Comparison of ENCODE assay signal across 1 cellular context in the genomic region with DNA sequence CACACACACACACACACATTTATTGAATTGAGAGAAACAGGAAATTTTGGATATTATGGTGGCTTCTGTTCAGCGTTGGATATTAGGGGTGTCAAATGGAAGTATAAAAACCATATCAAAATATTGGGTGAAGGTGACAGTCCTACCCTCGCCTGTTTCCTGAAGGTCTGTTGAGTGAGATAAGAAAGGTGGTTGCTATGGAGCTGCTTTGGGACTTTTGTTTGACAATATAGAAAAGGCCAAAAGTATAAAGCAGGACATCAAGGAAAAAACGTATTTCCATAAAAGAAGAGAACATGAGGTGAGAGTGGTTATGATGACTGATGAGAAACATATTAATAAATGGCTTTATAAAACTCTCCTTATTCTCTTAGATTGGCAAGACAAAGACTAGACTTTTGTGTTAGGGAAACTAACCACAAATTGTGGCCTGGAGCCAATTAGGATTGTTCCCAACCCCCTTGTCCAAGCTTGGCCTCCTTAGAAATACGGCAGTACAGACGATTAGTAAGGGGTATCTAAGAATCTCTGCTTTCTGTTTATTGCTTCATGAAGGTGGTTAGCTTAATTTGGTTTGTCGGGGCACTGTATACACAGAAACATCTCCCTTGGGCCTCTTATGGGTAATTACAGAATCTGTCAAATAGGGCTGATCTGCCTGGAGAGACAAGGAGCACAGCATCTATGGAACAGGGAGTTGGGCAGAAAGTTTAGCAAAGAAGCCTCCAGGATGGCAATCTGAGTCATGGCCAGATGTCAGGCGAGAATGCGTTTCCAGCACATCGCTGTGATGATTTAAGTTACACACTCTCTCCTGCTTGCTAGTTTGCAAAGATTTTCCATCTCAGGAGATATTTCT.
TF ChIP-seq lines count a peak whose summit lies in the region.

No MANE protein-coding gene starts in this region.

TF ChIP-seq in GM23338, 12 proteins besides CTCF, POLR2A, EP300 and RAD21 (continued from another document):
- TF ChIP-seq, protein P1, sequence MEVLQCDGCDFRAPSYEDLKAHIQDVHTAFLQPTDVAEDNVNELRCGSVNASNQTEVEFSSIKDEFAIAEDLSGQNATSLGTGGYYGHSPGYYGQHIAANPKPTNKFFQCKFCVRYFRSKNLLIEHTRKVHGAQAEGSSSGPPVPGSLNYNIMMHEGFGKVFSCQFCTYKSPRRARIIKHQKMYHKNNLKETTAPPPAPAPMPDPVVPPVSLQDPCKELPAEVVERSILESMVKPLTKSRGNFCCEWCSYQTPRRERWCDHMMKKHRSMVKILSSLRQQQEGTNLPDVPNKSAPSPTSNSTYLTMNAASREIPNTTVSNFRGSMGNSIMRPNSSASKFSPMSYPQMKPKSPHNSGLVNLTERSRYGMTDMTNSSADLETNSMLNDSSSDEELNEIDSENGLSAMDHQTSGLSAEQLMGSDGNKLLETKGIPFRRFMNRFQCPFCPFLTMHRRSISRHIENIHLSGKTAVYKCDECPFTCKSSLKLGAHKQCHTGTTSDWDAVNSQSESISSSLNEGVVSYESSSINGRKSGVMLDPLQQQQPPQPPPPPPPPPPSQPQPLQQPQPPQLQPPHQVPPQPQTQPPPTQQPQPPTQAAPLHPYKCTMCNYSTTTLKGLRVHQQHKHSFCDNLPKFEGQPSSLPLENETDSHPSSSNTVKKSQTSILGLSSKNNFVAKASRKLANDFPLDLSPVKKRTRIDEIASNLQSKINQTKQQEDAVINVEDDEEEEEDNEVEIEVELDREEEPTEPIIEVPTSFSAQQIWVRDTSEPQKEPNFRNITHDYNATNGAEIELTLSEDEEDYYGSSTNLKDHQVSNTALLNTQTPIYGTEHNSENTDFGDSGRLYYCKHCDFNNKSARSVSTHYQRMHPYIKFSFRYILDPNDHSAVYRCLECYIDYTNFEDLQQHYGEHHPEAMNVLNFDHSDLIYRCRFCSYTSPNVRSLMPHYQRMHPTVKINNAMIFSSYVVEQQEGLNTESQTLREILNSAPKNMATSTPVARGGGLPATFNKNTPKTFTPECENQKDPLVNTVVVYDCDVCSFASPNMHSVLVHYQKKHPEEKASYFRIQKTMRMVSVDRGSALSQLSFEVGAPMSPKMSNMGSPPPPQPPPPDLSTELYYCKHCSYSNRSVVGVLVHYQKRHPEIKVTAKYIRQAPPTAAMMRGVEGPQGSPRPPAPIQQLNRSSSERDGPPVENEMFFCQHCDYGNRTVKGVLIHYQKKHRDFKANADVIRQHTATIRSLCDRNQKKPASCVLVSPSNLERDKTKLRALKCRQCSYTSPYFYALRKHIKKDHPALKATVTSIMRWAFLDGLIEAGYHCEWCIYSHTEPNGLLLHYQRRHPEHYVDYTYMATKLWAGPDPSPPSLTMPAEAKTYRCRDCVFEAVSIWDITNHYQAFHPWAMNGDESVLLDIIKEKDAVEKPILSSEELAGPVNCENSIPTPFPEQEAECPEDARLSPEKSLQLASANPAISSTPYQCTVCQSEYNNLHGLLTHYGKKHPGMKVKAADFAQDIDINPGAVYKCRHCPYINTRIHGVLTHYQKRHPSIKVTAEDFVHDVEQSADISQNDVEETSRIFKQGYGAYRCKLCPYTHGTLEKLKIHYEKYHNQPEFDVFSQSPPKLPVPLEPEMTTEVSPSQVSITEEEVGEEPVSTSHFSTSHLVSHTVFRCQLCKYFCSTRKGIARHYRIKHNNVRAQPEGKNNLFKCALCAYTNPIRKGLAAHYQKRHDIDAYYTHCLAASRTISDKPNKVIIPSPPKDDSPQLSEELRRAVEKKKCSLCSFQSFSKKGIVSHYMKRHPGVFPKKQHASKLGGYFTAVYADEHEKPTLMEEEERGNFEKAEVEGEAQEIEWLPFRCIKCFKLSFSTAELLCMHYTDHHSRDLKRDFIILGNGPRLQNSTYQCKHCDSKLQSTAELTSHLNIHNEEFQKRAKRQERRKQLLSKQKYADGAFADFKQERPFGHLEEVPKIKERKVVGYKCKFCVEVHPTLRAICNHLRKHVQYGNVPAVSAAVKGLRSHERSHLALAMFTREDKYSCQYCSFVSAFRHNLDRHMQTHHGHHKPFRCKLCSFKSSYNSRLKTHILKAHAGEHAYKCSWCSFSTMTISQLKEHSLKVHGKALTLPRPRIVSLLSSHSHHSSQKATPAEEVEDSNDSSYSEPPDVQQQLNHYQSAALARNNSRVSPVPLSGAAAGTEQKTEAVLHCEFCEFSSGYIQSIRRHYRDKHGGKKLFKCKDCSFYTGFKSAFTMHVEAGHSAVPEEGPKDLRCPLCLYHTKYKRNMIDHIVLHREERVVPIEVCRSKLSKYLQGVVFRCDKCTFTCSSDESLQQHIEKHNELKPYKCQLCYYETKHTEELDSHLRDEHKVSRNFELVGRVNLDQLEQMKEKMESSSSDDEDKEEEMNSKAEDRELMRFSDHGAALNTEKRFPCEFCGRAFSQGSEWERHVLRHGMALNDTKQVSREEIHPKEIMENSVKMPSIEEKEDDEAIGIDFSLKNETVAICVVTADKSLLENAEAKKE (CRISPR knock-in tag; IDR thresholded peaks at IDR 0.05) = no peak
- TF ChIP-seq, protein P2, sequence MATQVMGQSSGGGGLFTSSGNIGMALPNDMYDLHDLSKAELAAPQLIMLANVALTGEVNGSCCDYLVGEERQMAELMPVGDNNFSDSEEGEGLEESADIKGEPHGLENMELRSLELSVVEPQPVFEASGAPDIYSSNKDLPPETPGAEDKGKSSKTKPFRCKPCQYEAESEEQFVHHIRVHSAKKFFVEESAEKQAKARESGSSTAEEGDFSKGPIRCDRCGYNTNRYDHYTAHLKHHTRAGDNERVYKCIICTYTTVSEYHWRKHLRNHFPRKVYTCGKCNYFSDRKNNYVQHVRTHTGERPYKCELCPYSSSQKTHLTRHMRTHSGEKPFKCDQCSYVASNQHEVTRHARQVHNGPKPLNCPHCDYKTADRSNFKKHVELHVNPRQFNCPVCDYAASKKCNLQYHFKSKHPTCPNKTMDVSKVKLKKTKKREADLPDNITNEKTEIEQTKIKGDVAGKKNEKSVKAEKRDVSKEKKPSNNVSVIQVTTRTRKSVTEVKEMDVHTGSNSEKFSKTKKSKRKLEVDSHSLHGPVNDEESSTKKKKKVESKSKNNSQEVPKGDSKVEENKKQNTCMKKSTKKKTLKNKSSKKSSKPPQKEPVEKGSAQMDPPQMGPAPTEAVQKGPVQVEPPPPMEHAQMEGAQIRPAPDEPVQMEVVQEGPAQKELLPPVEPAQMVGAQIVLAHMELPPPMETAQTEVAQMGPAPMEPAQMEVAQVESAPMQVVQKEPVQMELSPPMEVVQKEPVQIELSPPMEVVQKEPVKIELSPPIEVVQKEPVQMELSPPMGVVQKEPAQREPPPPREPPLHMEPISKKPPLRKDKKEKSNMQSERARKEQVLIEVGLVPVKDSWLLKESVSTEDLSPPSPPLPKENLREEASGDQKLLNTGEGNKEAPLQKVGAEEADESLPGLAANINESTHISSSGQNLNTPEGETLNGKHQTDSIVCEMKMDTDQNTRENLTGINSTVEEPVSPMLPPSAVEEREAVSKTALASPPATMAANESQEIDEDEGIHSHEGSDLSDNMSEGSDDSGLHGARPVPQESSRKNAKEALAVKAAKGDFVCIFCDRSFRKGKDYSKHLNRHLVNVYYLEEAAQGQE (IDR thresholded peaks at IDR 0.05; ENCODE audit: unreplicated experiment) = no peak
- TF ChIP-seq POLR2AphosphoS5 (IDR thresholded peaks at IDR 0.05; ENCODE audit: low read depth) (no peak), ZNF114 (CRISPR knock-in tag; IDR thresholded peaks at IDR 0.05) (no peak)
